Comparison of ENCODE assay signal across 1 cellular context in genomic region chr14:100181876-100182551, GRCh38. TPM values are rescaled to one million over a fixed set of nuclear protein-coding genes. Genes with fewer than 3 reads are reported as not detected.
"Had no signal": no experiment of that assay in that cellular context is flagged by ENCODE, and none has a peak within 500 bp of the region (broad histone marks: within the 10 kb centered on the region; RNA-seq: fewer than 3 reads in every experiment).

No MANE protein-coding gene starts in this region.

RNA-seq across cellular contexts. Expression of gene DEGS2, which starts 22.6 kb away (rescaled TPM):
- total RNA-seq: fibroblast of villous mesenchyme had no signal
